Comparison of ENCODE assay signal across 8 cellular contexts in the genomic region with DNA sequence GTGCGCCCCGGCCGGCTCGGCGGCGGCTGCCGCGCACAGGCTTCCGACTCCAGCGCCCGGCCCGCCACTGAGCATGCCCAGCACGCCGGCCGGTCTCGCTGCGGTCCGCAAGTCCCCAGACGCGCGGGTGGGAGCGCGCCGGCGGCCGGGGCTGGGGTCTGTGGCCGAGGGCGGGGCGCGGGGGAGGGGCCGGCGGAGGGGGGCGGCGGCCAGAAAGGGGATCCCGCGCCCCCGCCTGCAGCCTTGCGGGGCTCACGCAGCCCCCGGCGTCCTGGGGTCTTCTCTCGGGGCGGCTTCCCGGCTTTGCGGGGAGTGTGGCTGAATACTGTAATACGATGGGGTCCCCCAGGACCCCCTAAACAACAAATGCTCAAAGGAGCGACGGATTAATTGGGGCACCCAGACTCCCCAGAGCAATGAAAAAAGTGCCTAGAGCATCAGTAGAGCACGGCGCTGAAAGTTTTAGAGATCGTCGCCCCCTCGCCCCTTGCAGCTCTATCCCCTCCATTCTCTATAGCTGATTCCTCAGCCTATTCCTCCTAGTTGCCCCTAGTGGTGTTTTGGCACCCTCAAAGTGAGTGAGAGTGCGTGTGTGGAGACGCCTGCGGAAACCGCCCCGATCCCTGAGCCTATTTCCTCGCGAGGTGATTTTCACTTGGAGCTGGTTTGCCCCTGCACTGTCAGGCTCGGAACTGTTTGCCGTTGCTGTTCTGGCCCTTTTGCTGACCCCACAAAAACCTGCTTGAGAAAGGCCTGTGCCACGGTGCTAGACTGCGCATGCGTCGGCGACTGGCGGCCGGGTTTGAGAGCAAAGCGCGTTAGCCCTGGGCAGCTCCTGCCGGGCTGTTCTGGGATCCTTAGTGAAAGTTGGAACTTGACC. TPM values are rescaled to one million over a fixed set of nuclear protein-coding genes. Genes with fewer than 3 reads are reported as not detected.
DNase-seq lines count a peak whose midpoint lies in the region; TF ChIP-seq lines count a peak whose summit lies in the region.

A gene with protein sequence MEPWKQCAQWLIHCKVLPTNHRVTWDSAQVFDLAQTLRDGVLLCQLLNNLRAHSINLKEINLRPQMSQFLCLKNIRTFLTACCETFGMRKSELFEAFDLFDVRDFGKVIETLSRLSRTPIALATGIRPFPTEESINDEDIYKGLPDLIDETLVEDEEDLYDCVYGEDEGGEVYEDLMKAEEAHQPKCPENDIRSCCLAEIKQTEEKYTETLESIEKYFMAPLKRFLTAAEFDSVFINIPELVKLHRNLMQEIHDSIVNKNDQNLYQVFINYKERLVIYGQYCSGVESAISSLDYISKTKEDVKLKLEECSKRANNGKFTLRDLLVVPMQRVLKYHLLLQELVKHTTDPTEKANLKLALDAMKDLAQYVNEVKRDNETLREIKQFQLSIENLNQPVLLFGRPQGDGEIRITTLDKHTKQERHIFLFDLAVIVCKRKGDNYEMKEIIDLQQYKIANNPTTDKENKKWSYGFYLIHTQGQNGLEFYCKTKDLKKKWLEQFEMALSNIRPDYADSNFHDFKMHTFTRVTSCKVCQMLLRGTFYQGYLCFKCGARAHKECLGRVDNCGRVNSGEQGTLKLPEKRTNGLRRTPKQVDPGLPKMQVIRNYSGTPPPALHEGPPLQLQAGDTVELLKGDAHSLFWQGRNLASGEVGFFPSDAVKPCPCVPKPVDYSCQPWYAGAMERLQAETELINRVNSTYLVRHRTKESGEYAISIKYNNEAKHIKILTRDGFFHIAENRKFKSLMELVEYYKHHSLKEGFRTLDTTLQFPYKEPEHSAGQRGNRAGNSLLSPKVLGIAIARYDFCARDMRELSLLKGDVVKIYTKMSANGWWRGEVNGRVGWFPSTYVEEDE (minus strand): TSS at position 69 of the 880 bp plus-strand sequence. CDS start 311 bp downstream, outside the sequence.

- H3K27me3 ChIP-seq in ascending aorta, result no peaks in the 10 kb centered on the region
- H3K27me3 ChIP-seq in left ventricle myocardium inferior (ENCODE audit: low read depth), result peaks cover 43% of the 10 kb centered on the region
- H3K27me3 ChIP-seq in trophoblast cell (ENCODE audit: insufficient read depth, low read length), result peaks cover 19% of the 10 kb centered on the region

- no peak within 1 kb of the TSS for H4K8ac ChIP-seq in trophoblast cell (ENCODE audit: low read depth, low read length)

- H3K23ac ChIP-seq in trophoblast cell (ENCODE audit: low read length), result no peak within 1 kb of the TSS

- H3K18ac ChIP-seq in trophoblast cell (ENCODE audit: low read length), result no peak within 1 kb of the TSS

- no peaks in the 10 kb centered on the region for H3K79me2 ChIP-seq in trophoblast cell (ENCODE audit: control insufficient read depth, insufficient read depth, low read length, poor library complexity)

- H3K4me1 ChIP-seq in ascending aorta (no peaks in the 10 kb centered on the region), left ventricle myocardium inferior (peaks cover 29% of the 10 kb centered on the region), trophoblast cell (ENCODE audit: control insufficient read depth in 1 of 2, insufficient read depth in 2 of 2, low read length in 2 of 2) (peaks cover 4 to 6% of the 10 kb centered on the region in 2 experiments)

- no peak within 1 kb of the TSS for H2BK120ac ChIP-seq in trophoblast cell (ENCODE audit: insufficient read depth, low read length, poor library complexity)

- peak within 1 kb of the TSS; percentile 97 for H3K4me2 ChIP-seq in trophoblast cell (ENCODE audit: low read length)

- H3K4ac ChIP-seq in trophoblast cell (ENCODE audit: low read depth, low read length), result no peak within 1 kb of the TSS

- H2AK5ac ChIP-seq in trophoblast cell (ENCODE audit: low read length), result no peak within 1 kb of the TSS

- no peak within 1 kb of the TSS for H3K14ac ChIP-seq in trophoblast cell (ENCODE audit: low read length)

- H3K9me3 ChIP-seq in KOPT-K1 (ENCODE audit: insufficient read depth, low read length, poor library complexity, severe bottlenecking) (no peaks in the 10 kb centered on the region), ascending aorta (no peaks in the 10 kb centered on the region), left ventricle myocardium inferior (replicated peaks) (no peaks in the 10 kb centered on the region), trophoblast cell (ENCODE audit: insufficient read depth, low read depth, low read length) (no peaks in the 10 kb centered on the region)

- no peaks in the 10 kb centered on the region for H3K79me1 ChIP-seq in trophoblast cell (ENCODE audit: low read length)

- TF ChIP-seq CTCF in ascending aorta (IDR thresholded peaks at IDR 0.05) (no peak), left ventricle myocardium inferior (IDR thresholded peaks at IDR 0.05; ENCODE audit: borderline replicate concordance) (peak; percentile 17)

- no peak within 1 kb of the TSS for H2BK5ac ChIP-seq in trophoblast cell (ENCODE audit: low read depth, low read length, poor library complexity)

- peak; percentile 73 for DNase-seq in DMS114 treated with DMSO at 0.1 percent for 48 hours (lab: John Stamatoyannopoulos, UW; ENCODE audit: unreplicated experiment)
- peak; percentile 2 for DNase-seq in T follicular helper cell (ENCODE audit: low read depth)
- DNase-seq in ascending aorta (ENCODE audit: low spot score in 2 of 2), result peak; percentile 26 to 76
- DNase-seq in left ventricle myocardium inferior, result peak; percentile 82
- DNase-seq in trophoblast cell, result peak; percentile 29 to 72
- DNase-seq in ureter (ENCODE audit: low spot score), result peak; percentile 74
- no peak for DNase-seq in NCI-H1048 (lab: John Stamatoyannopoulos, UW)

- intact Hi-C loops in ascending aorta (cut with DNase I) (no loop called here), left ventricle myocardium inferior (cut with micrococcal nuclease) (loop anchor here (10.0 kb wide), 3 partner anchors 51 to 181 kb away; no protein-coding TSS in a partner anchor)

- WGBS in trophoblast cell (ENCODE audit: extremely low coverage, insufficient coverage, insufficient read length), result no CpG with 5 or more reads among the region's 72 CpGs

- no peak within 1 kb of the TSS for H4K91ac ChIP-seq in trophoblast cell (ENCODE audit: low read depth, low read length)

- peak within 1 kb of the TSS; percentile 35 for H3K9ac ChIP-seq in trophoblast cell (ENCODE audit: low read length)

- H4K12ac ChIP-seq in trophoblast cell (ENCODE audit: low read depth, low read length), result no peak within 1 kb of the TSS

- no peak within 1 kb of the TSS for H2BK12ac ChIP-seq in trophoblast cell (ENCODE audit: low read length)

- H3K27ac ChIP-seq in KOPT-K1 (ENCODE audit: low read depth, low read length, poor library complexity, severe bottlenecking), result peak within 1 kb of the TSS; percentile 90
- H3K27ac ChIP-seq in ascending aorta, result no peak within 1 kb of the TSS
- H3K27ac ChIP-seq in left ventricle myocardium inferior (replicated peaks), result peak within 1 kb of the TSS; percentile 83
- no peak within 1 kb of the TSS for H3K27ac ChIP-seq in trophoblast cell (ENCODE audit: low read depth, low read length)

- peak within 1 kb of the TSS; percentile 53 to 61 for H3K4me3 ChIP-seq in ascending aorta
- peak within 1 kb of the TSS; percentile 73 for H3K4me3 ChIP-seq in left ventricle myocardium inferior
- peak within 1 kb of the TSS; percentile 70 for H3K4me3 ChIP-seq in trophoblast cell (ENCODE audit: low read depth, low read length)

- H3K36me3 ChIP-seq in KOPT-K1 (ENCODE audit: insufficient read depth, low read length) (no peaks in the 10 kb centered on the region), ascending aorta (no peaks in the 10 kb centered on the region), left ventricle myocardium inferior (no peaks in the 10 kb centered on the region), trophoblast cell (ENCODE audit: control insufficient read depth in 1 of 2, insufficient read depth in 2 of 2, low read length in 2 of 2) (no peaks in the 10 kb centered on the region)

- peak within 1 kb of the TSS; percentile 88 for H2AFZ ChIP-seq in trophoblast cell (ENCODE audit: insufficient read depth, low read length, poor library complexity)

RNA-seq across cellular contexts. Expression of the gene that starts here (rescaled TPM):
- total RNA-seq in ascending aorta (0.64 TPM), left ventricle myocardium inferior (1.4 TPM), ureter (57.5 TPM)
- 24.3 TPM in 2 replicates for polyA plus RNA-seq in trophoblast cell (2013)

Comparison
In these comparisons a context has a peak if more than half of its experiments do, and no peak if none do; other contexts are left out.
1. RNA of the gene that starts here (total RNA-seq): 57.5 TPM in ureter (single experiment); 1.4 TPM in left ventricle myocardium inferior (single experiment) and 0.64 TPM in ascending aorta (single experiment); every median in the first group is over 10 times any median in the second.
2. Peak in DNase-seq and H3K4me3 ChIP-seq in ascending aorta; RNA of the gene not detected or under 1 TPM.
3. H3K27ac ChIP-seq: peak in KOPT-K1 (single experiment) and left ventricle myocardium inferior (single experiment); none in ascending aorta (0 of 2) and trophoblast cell (single experiment).
4. Peak in every context shown above with its lines, with median percentiles within 50 percentile points of each other: H3K4me3 ChIP-seq.